ENCODE assay signal across 1 cellular context in genomic region chr5:154800582-154800981, GRCh38.
TF ChIP-seq lines count a peak whose summit lies in the region.

No MANE protein-coding gene starts in this region.

TF ChIP-seq in GM23338, 12 proteins besides CTCF, POLR2A, EP300 and RAD21 (continued from another document):
- no peak for TF ChIP-seq ETS1 (IDR thresholded peaks at IDR 0.05)
- TF ChIP-seq POLR2AphosphoS5 (IDR thresholded peaks at IDR 0.05; ENCODE audit: low read depth): no peak
- no peak for TF ChIP-seq EZH2 (IDR thresholded peaks at IDR 0.05; ENCODE audit: low read depth, unreplicated experiment)
- TF ChIP-seq, protein P1, sequence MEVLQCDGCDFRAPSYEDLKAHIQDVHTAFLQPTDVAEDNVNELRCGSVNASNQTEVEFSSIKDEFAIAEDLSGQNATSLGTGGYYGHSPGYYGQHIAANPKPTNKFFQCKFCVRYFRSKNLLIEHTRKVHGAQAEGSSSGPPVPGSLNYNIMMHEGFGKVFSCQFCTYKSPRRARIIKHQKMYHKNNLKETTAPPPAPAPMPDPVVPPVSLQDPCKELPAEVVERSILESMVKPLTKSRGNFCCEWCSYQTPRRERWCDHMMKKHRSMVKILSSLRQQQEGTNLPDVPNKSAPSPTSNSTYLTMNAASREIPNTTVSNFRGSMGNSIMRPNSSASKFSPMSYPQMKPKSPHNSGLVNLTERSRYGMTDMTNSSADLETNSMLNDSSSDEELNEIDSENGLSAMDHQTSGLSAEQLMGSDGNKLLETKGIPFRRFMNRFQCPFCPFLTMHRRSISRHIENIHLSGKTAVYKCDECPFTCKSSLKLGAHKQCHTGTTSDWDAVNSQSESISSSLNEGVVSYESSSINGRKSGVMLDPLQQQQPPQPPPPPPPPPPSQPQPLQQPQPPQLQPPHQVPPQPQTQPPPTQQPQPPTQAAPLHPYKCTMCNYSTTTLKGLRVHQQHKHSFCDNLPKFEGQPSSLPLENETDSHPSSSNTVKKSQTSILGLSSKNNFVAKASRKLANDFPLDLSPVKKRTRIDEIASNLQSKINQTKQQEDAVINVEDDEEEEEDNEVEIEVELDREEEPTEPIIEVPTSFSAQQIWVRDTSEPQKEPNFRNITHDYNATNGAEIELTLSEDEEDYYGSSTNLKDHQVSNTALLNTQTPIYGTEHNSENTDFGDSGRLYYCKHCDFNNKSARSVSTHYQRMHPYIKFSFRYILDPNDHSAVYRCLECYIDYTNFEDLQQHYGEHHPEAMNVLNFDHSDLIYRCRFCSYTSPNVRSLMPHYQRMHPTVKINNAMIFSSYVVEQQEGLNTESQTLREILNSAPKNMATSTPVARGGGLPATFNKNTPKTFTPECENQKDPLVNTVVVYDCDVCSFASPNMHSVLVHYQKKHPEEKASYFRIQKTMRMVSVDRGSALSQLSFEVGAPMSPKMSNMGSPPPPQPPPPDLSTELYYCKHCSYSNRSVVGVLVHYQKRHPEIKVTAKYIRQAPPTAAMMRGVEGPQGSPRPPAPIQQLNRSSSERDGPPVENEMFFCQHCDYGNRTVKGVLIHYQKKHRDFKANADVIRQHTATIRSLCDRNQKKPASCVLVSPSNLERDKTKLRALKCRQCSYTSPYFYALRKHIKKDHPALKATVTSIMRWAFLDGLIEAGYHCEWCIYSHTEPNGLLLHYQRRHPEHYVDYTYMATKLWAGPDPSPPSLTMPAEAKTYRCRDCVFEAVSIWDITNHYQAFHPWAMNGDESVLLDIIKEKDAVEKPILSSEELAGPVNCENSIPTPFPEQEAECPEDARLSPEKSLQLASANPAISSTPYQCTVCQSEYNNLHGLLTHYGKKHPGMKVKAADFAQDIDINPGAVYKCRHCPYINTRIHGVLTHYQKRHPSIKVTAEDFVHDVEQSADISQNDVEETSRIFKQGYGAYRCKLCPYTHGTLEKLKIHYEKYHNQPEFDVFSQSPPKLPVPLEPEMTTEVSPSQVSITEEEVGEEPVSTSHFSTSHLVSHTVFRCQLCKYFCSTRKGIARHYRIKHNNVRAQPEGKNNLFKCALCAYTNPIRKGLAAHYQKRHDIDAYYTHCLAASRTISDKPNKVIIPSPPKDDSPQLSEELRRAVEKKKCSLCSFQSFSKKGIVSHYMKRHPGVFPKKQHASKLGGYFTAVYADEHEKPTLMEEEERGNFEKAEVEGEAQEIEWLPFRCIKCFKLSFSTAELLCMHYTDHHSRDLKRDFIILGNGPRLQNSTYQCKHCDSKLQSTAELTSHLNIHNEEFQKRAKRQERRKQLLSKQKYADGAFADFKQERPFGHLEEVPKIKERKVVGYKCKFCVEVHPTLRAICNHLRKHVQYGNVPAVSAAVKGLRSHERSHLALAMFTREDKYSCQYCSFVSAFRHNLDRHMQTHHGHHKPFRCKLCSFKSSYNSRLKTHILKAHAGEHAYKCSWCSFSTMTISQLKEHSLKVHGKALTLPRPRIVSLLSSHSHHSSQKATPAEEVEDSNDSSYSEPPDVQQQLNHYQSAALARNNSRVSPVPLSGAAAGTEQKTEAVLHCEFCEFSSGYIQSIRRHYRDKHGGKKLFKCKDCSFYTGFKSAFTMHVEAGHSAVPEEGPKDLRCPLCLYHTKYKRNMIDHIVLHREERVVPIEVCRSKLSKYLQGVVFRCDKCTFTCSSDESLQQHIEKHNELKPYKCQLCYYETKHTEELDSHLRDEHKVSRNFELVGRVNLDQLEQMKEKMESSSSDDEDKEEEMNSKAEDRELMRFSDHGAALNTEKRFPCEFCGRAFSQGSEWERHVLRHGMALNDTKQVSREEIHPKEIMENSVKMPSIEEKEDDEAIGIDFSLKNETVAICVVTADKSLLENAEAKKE (CRISPR knock-in tag; IDR thresholded peaks at IDR 0.05): no peak
- no peak for TF ChIP-seq JUNB (IDR thresholded peaks at IDR 0.05; ENCODE audit: unreplicated experiment)
- TF ChIP-seq, protein P2, sequence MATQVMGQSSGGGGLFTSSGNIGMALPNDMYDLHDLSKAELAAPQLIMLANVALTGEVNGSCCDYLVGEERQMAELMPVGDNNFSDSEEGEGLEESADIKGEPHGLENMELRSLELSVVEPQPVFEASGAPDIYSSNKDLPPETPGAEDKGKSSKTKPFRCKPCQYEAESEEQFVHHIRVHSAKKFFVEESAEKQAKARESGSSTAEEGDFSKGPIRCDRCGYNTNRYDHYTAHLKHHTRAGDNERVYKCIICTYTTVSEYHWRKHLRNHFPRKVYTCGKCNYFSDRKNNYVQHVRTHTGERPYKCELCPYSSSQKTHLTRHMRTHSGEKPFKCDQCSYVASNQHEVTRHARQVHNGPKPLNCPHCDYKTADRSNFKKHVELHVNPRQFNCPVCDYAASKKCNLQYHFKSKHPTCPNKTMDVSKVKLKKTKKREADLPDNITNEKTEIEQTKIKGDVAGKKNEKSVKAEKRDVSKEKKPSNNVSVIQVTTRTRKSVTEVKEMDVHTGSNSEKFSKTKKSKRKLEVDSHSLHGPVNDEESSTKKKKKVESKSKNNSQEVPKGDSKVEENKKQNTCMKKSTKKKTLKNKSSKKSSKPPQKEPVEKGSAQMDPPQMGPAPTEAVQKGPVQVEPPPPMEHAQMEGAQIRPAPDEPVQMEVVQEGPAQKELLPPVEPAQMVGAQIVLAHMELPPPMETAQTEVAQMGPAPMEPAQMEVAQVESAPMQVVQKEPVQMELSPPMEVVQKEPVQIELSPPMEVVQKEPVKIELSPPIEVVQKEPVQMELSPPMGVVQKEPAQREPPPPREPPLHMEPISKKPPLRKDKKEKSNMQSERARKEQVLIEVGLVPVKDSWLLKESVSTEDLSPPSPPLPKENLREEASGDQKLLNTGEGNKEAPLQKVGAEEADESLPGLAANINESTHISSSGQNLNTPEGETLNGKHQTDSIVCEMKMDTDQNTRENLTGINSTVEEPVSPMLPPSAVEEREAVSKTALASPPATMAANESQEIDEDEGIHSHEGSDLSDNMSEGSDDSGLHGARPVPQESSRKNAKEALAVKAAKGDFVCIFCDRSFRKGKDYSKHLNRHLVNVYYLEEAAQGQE (IDR thresholded peaks at IDR 0.05; ENCODE audit: unreplicated experiment): no peak
- TF ChIP-seq CREB1 (CRISPR knock-in tag; IDR thresholded peaks at IDR 0.05; ENCODE audit: low read depth): no peak
- no peak for TF ChIP-seq NANOG (IDR thresholded peaks at IDR 0.05; ENCODE audit: borderline replicate concordance)
- no peak for TF ChIP-seq ZNF331 (CRISPR knock-in tag; IDR thresholded peaks at IDR 0.05; ENCODE audit: low read depth)
